Comparison of ENCODE assay signal across 26 cellular contexts in genomic region chr22:38853149-38853548, GRCh38. TPM values are rescaled to one million over a fixed set of nuclear protein-coding genes. Genes with fewer than 3 reads are reported as not detected.
DNase-seq lines count a peak whose midpoint lies in the region; ATAC-seq and TF ChIP-seq lines count a peak whose summit lies in the region.
"Had no signal": no experiment of that assay in that cellular context is flagged by ENCODE, and none has a peak within 500 bp of the region (broad histone marks: within the 10 kb centered on the region; RNA-seq: fewer than 3 reads in every experiment).

No MANE protein-coding gene starts in this region.

- no peak overlapping the region for H2BK15ac ChIP-seq in neuronal stem cell (ENCODE audit: low read length)

- H3K27ac Mint-ChIP-seq in glutamatergic neuron (ENCODE audit: unreplicated experiment) = no peak overlapping the region
- H3K27ac Mint-ChIP-seq: B cell; CD8-positive, alpha-beta T cell had no signal

- no peak for ATAC-seq in GM18517 (IDR thresholded peaks at IDR 0.05; ENCODE audit: unreplicated experiment)
- ATAC-seq: A549; CD8-positive, alpha-beta T cell had no signal

- no peak overlapping the region for H4K91ac ChIP-seq in neuronal stem cell (ENCODE audit: low read depth, low read length, poor library complexity)

- no peak overlapping the region for H2BK120ac ChIP-seq in neuronal stem cell (ENCODE audit: low read depth, low read length)

- no CpG with 5 or more reads among the region's 12 CpGs for WGBS in neuronal stem cell (ENCODE audit: extremely low coverage in 2 of 2, insufficient read length in 2 of 2, insufficient replicate concordance in 1 of 2), 2 donors

- H2BK12ac ChIP-seq in neuronal stem cell (ENCODE audit: low read length) = no peak overlapping the region

- H3K14ac ChIP-seq in neuronal stem cell (ENCODE audit: low read length) = no peak overlapping the region

- peak overlapping the region; percentile 60 for H2BK5ac ChIP-seq in neuronal stem cell (ENCODE audit: low read length)

- H3K27me3 Mint-ChIP-seq in glutamatergic neuron (ENCODE audit: unreplicated experiment) = peaks cover 7% of the 10 kb centered on the region

- H3K9me3 ChIP-seq in HUES48 (ENCODE audit: control insufficient read depth, insufficient read depth, low read length) (no peaks in the 10 kb centered on the region), neuronal stem cell (replicated peaks in 1 of 2; ENCODE audit: control insufficient read depth in 2 of 2, insufficient read depth in 1 of 2, low read depth in 1 of 2, low read length in 2 of 2) (no peaks in the 10 kb centered on the region)
- H3K9me3 ChIP-seq: A549 had no signal

- peak overlapping the region; percentile 88 for H3K18ac ChIP-seq in neuronal stem cell (ENCODE audit: low read length)

- H3K36me3 Mint-ChIP-seq in glutamatergic neuron (ENCODE audit: unreplicated experiment) = no peaks in the 10 kb centered on the region
- H3K36me3 Mint-ChIP-seq: CD8-positive, alpha-beta T cell had no signal

- no peak overlapping the region for H3K4me2 ChIP-seq in neuronal stem cell (ENCODE audit: insufficient read depth, low read length, poor library complexity, severe bottlenecking)
- H3K4me2 ChIP-seq: A549, PC-9 had no signal

- no peak overlapping the region for H4K8ac ChIP-seq in neuronal stem cell (ENCODE audit: low read depth, low read length)

- no peak overlapping the region for H3K9ac ChIP-seq in HUES48 (ENCODE audit: low read depth, low read length)
- H3K9ac ChIP-seq in neuronal stem cell (ENCODE audit: low read depth, low read length, poor library complexity) = no peak overlapping the region

- no peak overlapping the region for H3K4me3 Mint-ChIP-seq in glutamatergic neuron (ENCODE audit: unreplicated experiment)
- H3K4me3 Mint-ChIP-seq: B cell; CD8-positive, alpha-beta T cell had no signal

- H3K4me1 Mint-ChIP-seq in glutamatergic neuron (ENCODE audit: low read depth, unreplicated experiment) = no peaks in the 10 kb centered on the region
- H3K4me1 Mint-ChIP-seq: B cell had no signal

- H3K27ac ChIP-seq in HUES48 (ENCODE audit: low read depth, low read length) = peak overlapping the region; percentile 26
- peak overlapping the region; percentile 85 for H3K27ac ChIP-seq in neuronal stem cell (replicated peaks; ENCODE audit: low read length)
- H3K27ac ChIP-seq: C4-2B, PC-9 had no signal

- no peak for TF ChIP-seq CTCF in glutamatergic neuron (IDR thresholded peaks at IDR 0.05; ENCODE audit: partially characterized antibody, unreplicated experiment)

- H2AFZ ChIP-seq in neuronal stem cell (ENCODE audit: low read length) = peak overlapping the region; percentile 24
- H2AFZ ChIP-seq: PC-9 had no signal

- H3K4me3 ChIP-seq in HUES48 (ENCODE audit: low read depth, low read length) (no peak overlapping the region), neuronal stem cell (ENCODE audit: low read length in 2 of 2) (no peak overlapping the region)
- H3K4me3 ChIP-seq: A549, K562, PC-9 had no signal

- H3K36me3 ChIP-seq in HUES48 (ENCODE audit: control insufficient read depth, insufficient read depth, low read length) = no peaks in the 10 kb centered on the region
- no peaks in the 10 kb centered on the region for H3K36me3 ChIP-seq in neuronal stem cell (replicated peaks in 1 of 2; ENCODE audit: control insufficient read depth in 2 of 2, insufficient read depth in 2 of 2, low read length in 2 of 2)

- H3K4me1 ChIP-seq in HUES48 (ENCODE audit: control insufficient read depth, insufficient read depth, low read length) = no peaks in the 10 kb centered on the region
- peaks cover 4 to 14% of the 10 kb centered on the region in 2 donors for H3K4me1 ChIP-seq in neuronal stem cell (ENCODE audit: control insufficient read depth in 2 of 2, insufficient read depth in 1 of 2, low read depth in 1 of 2, low read length in 2 of 2)

- H3K4ac ChIP-seq in neuronal stem cell (ENCODE audit: low read length) = no peak overlapping the region

- peaks cover 1% of the 10 kb centered on the region for H3K9me3 Mint-ChIP-seq in glutamatergic neuron (ENCODE audit: unreplicated experiment)
- H3K9me3 Mint-ChIP-seq: CD8-positive, alpha-beta T cell had no signal

- H3K27me3 ChIP-seq in HUES48 (ENCODE audit: control insufficient read depth, insufficient read depth, low read length) (no peaks in the 10 kb centered on the region; the same call in 1 of the 2 replicates), neuronal stem cell (ENCODE audit: control insufficient read depth in 3 of 3, insufficient read depth in 3 of 3, low read depth in 1 of 3, low read length in 3 of 3) (peaks cover 0 to 55% (median 0%) of the 10 kb centered on the region in 3 experiments)

- no peaks in the 10 kb centered on the region for H3K79me1 ChIP-seq in neuronal stem cell (ENCODE audit: low read depth, low read length)

- no peak overlapping the region for H3K23ac ChIP-seq in neuronal stem cell (ENCODE audit: low read depth, low read length, poor library complexity)

- DNase-seq in ELF-1 (ENCODE audit: low read depth, low spot score) (peak; percentile 73), glutamatergic neuron (peak; percentile 18), neuronal stem cell (ENCODE audit: low spot score) (peak; percentile 67), HUDEP-2 (lab: John Stamatoyannopoulos, UW; ENCODE audit: unreplicated experiment in 76 of 76) (no peak)
- no peak for DNase-seq in activated CD4-positive, alpha-beta T cell treated with anti-CD3 and anti-CD28 coated beads for 1 hour
- DNase-seq: CD8-positive, alpha-beta T cell; DMS 273 treated with DMSO at 0.1 percent for 48 hours; DMS79; EL; GF-D8; Kasumi-1; NCI-H1092 treated with DMSO at 0.1 percent for 48 hours; NCI-H1436 treated with DMSO at 0.1 percent for 48 hours; NCI-H187 treated with DMSO at 0.1 percent for 48 hours; NCI-H446; NCI-H524 treated with DMSO at 0.1 percent for 48 hours; NCI-H82; NK-92 treated with Interleukin-12 subunit alpha and Interleukin-12 subunit beta, amount 100 ng/mL, for 24 hours; PC-9; SHP77 had no signal

- H2AK5ac ChIP-seq in neuronal stem cell (ENCODE audit: low read depth, low read length) = no peak overlapping the region

RNA-seq across cellular contexts. Expression of gene NPTXR, which starts 9.3 kb away (rescaled TPM):
- 9.2 TPM for total RNA-seq in glutamatergic neuron (ENCODE audit: unreplicated experiment)
- polyA plus RNA-seq in neuronal stem cell (2013, experiment 1 of 2) = 3.7 TPM
- polyA plus RNA-seq in neuronal stem cell (2013, experiment 2 of 2) = 3.7 TPM

RNA-seq across cellular contexts. Expression of gene CBX6, which starts 18.9 kb away (rescaled TPM):
- 27.6 TPM for total RNA-seq in glutamatergic neuron (ENCODE audit: unreplicated experiment)
- polyA plus RNA-seq in neuronal stem cell (2013, experiment 1 of 2) = 12.0 TPM
- polyA plus RNA-seq in neuronal stem cell (2013, experiment 2 of 2) = 12.4 TPM

RNA-seq across cellular contexts. Expression of gene DNAL4, which starts 59.2 kb away (rescaled TPM):
- 19.4 TPM for total RNA-seq in glutamatergic neuron (ENCODE audit: unreplicated experiment)
- polyA plus RNA-seq in neuronal stem cell (2013, experiment 1 of 2) = 23.4 TPM
- 22.3 TPM for polyA plus RNA-seq in neuronal stem cell (2013, experiment 2 of 2)

Comparison
In these comparisons a context has a peak if more than half of its experiments do, and no peak if none do; other contexts are left out.
1. DNase-seq: peak in ELF-1 (single experiment), glutamatergic neuron (single experiment) and neuronal stem cell (single experiment); none in activated CD4-positive, alpha-beta T cell treated with anti-CD3 and anti-CD28 coated beads for 1 hour (single experiment) and HUDEP-2 (0 of 76).